In the genomic region with DNA sequence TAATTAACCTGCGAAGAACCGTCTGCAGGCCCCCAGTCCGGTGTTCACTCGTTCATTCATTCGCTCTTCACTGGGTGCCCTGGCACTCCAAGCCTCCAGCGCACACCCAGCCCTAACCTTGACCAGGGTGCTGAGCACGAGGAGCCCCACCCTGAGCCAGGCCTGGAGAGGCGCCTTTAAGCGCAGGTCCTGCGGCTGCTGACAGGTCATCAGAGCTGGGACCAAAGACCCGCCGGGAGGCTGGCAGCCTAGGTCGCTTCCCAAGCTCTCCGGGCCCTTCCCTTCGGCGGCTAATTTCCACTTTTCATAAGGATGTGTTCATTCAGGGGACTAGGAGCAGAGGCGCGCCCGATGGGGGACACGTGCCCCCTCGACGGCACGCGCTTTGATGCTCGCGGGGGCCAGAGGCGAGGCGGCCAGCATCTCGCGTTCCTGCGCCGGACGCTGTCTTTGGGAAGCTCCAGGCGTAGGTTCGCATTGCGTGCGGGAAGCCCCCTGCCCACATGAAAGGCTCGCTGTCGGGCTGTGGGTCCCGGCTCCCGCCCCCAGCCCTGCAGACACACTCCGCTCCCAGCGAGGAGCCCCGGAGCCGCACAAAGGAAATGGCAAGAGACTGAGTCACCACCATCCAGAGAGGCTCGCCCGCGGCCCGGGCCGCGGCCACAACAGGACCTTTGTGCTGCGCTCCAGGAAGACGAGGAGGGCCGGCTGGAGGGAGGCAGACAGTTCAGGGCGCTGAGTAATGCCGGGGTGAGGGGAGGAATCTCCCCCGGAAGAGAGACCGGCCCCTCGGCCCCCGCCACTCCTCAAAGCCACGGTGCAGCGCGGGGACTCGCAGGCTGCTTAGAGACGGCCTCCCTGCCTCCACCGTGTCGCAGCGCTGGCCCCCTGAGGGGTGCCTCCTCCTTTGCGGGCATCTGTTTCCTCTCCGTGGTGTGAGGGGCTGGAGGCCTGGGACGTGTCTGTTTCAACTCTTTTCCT, we compare ENCODE assay signal across 8 cellular contexts.
DNase-seq lines count a peak whose midpoint lies in the region; ATAC-seq and TF ChIP-seq lines count a peak whose summit lies in the region.

No MANE protein-coding gene starts in this region.

- peaks cover 4% of the 10 kb centered on the region for H3K4me1 ChIP-seq in mucosa of descending colon (ENCODE audit: low read depth)
- H3K4me1 ChIP-seq in body of pancreas = peaks cover 26% of the 10 kb centered on the region
- no peaks in the 10 kb centered on the region for H3K4me1 ChIP-seq in ascending aorta

- ATAC-seq in mucosa of descending colon = peak; percentile 2
- no peak for ATAC-seq in body of pancreas
- ATAC-seq in GM19395 (IDR thresholded peaks at IDR 0.05; ENCODE audit: unreplicated experiment) = no peak
- no peak for ATAC-seq in GM19397 (IDR thresholded peaks at IDR 0.05; ENCODE audit: unreplicated experiment)

- H3K27me3 ChIP-seq in body of pancreas (no peaks in the 10 kb centered on the region), ascending aorta (no peaks in the 10 kb centered on the region)

- WGBS in body of pancreas, 2 donors = 75 to 87% methylated on average over 18 to 71 of the region's 71 CpGs

- DNase-seq in COLO829 (ENCODE audit: low spot score) = peak; percentile 98
- DNase-seq in NCI-H460 (ENCODE audit: extremely low read depth, low read depth) = peak; percentile 38
- peak; percentile 84 for DNase-seq in ecto neural progenitor cell (ENCODE audit: low spot score)
- peak in 1 of 3 donors; percentile 71 for DNase-seq in mucosa of descending colon
- DNase-seq in body of pancreas = no peak
- no peak for DNase-seq in ascending aorta (ENCODE audit: low spot score in 2 of 2)

- intact Hi-C loops in mucosa of descending colon (cut with DNase I, micrococcal nuclease) = no loop called here
- intact Hi-C loops in body of pancreas (cut with DNase I) = no loop called here
- intact Hi-C loops in ascending aorta (cut with DNase I) = no loop called here

- H3K36me3 ChIP-seq in mucosa of descending colon (ENCODE audit: low read depth) (no peaks in the 10 kb centered on the region), body of pancreas (replicated peaks in 1 of 2; ENCODE audit: insufficient read depth in 1 of 2, low read depth in 2 of 2) (no peaks in the 10 kb centered on the region), ascending aorta (no peaks in the 10 kb centered on the region)

- H3K4me3 ChIP-seq in mucosa of descending colon (no peak overlapping the region), body of pancreas (no peak overlapping the region), ascending aorta (no peak overlapping the region)

- no peak overlapping the region for H3K27ac ChIP-seq in body of pancreas
- H3K27ac ChIP-seq in ascending aorta = no peak overlapping the region

- TF ChIP-seq CTCF in mucosa of descending colon (IDR thresholded peaks at IDR 0.05) (no peak), body of pancreas (IDR thresholded peaks at IDR 0.05) (no peak), ascending aorta (IDR thresholded peaks at IDR 0.05) (no peak)

- no peaks in the 10 kb centered on the region for H3K9me3 ChIP-seq in mucosa of descending colon
- H3K9me3 ChIP-seq in body of pancreas = no peaks in the 10 kb centered on the region
- H3K9me3 ChIP-seq in ascending aorta = no peaks in the 10 kb centered on the region

- TF ChIP-seq POLR2A in body of pancreas (IDR thresholded peaks at IDR 0.05) = no peak

Comparison
In these comparisons a context has a peak if more than half of its experiments do, and no peak if none do; other contexts are left out.
1. DNase-seq: peak in COLO829 (single experiment), NCI-H460 (single experiment) and ecto neural progenitor cell (single experiment); none in body of pancreas (0 of 4) and ascending aorta (0 of 2).